In the genomic region with DNA sequence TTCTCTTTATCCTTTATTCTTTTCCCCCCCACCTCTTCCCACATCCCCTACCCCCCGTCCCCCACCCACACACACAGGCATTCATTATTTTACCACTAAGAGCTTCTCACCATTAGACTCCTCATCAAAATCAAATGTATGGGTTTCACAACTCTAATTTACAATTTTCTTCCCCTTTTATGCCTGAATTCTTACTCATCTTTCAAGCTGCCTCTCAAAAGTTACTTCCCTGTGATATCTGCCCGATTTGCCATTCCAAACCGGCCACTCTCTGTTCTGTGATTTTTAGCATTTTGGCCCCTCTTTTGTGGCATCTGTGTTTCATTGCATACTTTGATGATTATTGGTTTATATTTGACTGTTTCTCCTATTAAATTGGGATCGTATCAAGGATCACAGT, we compare ENCODE assay signal across 19 cellular contexts.
"Had no signal": no experiment of that assay in that cellular context is flagged by ENCODE, and none has a peak within 500 bp of the region (broad histone marks: within the 10 kb centered on the region; RNA-seq: fewer than 3 reads in every experiment).

No MANE protein-coding gene starts in this region.

- H3K36me3 Mint-ChIP-seq: activated naive CD8-positive, alpha-beta T cell treated with anti-CD3 and anti-CD28 coated beads for 36 hours had no signal

- ATAC-seq: activated CD8-positive, alpha-beta T cell treated with anti-CD3 and anti-CD28 coated beads for 36 hours; activated T-cell treated with anti-CD3 and anti-CD28 coated beads, Interleukin-2, amount 50 U/mL, for 72 hours had no signal

- H3K27ac Mint-ChIP-seq: activated CD8-positive, alpha-beta T cell treated with anti-CD3 and anti-CD28 coated beads for 36 hours; activated naive CD8-positive, alpha-beta T cell treated with anti-CD3 and anti-CD28 coated beads for 36 hours; activated T-cell treated with anti-CD3 and anti-CD28 coated beads, Interleukin-2, amount 50 U/mL, for 72 hours had no signal

- H3K9me3 Mint-ChIP-seq: activated CD8-positive, alpha-beta T cell treated with anti-CD3 and anti-CD28 coated beads for 36 hours; activated naive CD8-positive, alpha-beta T cell treated with anti-CD3 and anti-CD28 coated beads for 36 hours; activated T-cell treated with anti-CD3 and anti-CD28 coated beads, Interleukin-2, amount 50 U/mL, for 72 hours; central memory CD8-positive, alpha-beta T cell; nephron had no signal

- H3K9me3 ChIP-seq: suprapubic skin, upper lobe of left lung had no signal

- H3K27me3 ChIP-seq: brain microvascular endothelial cell, foreskin keratinocyte, suprapubic skin, upper lobe of left lung had no signal

- H3K36me3 ChIP-seq: brain microvascular endothelial cell, suprapubic skin, upper lobe of left lung, WERI-Rb-1 had no signal

- H3K4me3 ChIP-seq: coronary artery, suprapubic skin, upper lobe of left lung had no signal

- H3K27ac ChIP-seq: brain microvascular endothelial cell, foreskin keratinocyte, suprapubic skin, upper lobe of left lung, WERI-Rb-1 had no signal

- H3K27me3 Mint-ChIP-seq: activated CD8-positive, alpha-beta T cell treated with anti-CD3 and anti-CD28 coated beads for 36 hours; activated naive CD8-positive, alpha-beta T cell treated with anti-CD3 and anti-CD28 coated beads for 36 hours; central memory CD8-positive, alpha-beta T cell had no signal

- H3K4me1 ChIP-seq: foreskin keratinocyte had no signal

- H3K4me3 Mint-ChIP-seq: activated CD8-positive, alpha-beta T cell treated with anti-CD3 and anti-CD28 coated beads for 36 hours; activated naive CD8-positive, alpha-beta T cell treated with anti-CD3 and anti-CD28 coated beads for 36 hours; activated T-cell treated with anti-CD3 and anti-CD28 coated beads, Interleukin-2, amount 50 U/mL, for 72 hours; central memory CD8-positive, alpha-beta T cell; nephron had no signal

- DNase-seq: activated CD4-positive, alpha-beta T cell treated with anti-CD3 and anti-CD28 coated beads for 4 hours; activated CD8-positive, alpha-beta T cell treated with anti-CD3 and anti-CD28 coated beads for 36 hours; activated gamma-delta T cell; activated naive CD8-positive, alpha-beta T cell treated with anti-CD3 and anti-CD28 coated beads for 36 hours; activated T-cell treated with anti-CD3 and anti-CD28 coated beads, Interleukin-2, amount 50 U/mL, for 72 hours; anterior cingulate cortex; brain microvascular endothelial cell; glutamatergic neuron; kidney glomerular epithelial cell; nucleus accumbens; stimulated activated CD4-positive, alpha-beta T cell treated with anti-CD3 and anti-CD28 coated beads, Interleukin-4, amount 100 ng/mL, for 24 hours; stimulated activated naive CD4-positive, alpha-beta T cell treated with Interleukin-2 at 50 U/mL for 16 hours; upper lobe of left lung; WERI-Rb-1 had no signal
